In the genomic region with DNA sequence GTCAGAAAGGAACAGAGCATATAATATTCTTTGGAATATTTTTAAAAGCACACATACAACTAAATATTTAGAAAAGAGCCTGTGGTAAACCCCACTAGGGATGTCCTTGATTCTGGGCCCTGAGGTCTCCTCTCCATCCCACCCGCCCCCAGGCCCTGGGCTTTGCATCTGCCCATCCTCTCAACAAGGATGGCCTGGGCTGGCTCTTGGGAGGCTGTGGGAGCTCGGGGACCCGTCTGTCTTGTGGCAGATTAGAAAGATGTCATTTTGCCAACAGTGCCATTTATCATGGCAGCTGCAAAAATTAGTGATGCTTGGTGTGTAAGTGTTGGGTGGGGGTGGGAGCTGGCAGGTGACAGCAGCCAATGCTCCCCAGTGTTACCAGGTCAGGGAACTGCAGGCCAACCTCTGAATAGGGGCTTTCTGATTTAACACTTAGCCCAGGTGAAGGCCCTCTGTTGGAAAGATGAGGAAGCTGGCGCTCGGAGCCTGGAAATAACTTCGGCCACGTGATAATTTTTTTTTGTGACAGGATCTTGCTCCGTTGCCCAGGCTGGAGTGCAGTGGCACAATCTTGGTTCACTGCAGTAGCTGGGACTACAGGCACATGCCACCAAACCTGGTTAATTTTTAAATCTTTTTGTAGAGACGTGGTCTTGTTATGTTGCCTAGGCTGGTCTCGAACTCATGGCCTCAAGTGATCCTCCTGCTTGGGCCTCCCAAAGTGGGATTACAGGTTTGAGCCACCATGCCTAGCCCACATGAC, we compare ENCODE assay signal across 1 cellular context.
TF ChIP-seq lines count a peak whose summit lies in the region.

No MANE protein-coding gene starts in this region.

TF ChIP-seq in K562, 482 proteins besides CTCF, POLR2A, EP300 and RAD21:
- no peak for TF ChIP-seq YY1 (IDR thresholded peaks at IDR 0.05; ENCODE audit: borderline replicate concordance in 1 of 3, control insufficient read depth in 1 of 3, extremely low read depth in 1 of 3, insufficient read depth in 3 of 3, insufficient read length in 1 of 3, insufficient replicate concordance in 2 of 3, low read depth in 1 of 3, low read length in 2 of 3)
- TF ChIP-seq, protein P1, sequence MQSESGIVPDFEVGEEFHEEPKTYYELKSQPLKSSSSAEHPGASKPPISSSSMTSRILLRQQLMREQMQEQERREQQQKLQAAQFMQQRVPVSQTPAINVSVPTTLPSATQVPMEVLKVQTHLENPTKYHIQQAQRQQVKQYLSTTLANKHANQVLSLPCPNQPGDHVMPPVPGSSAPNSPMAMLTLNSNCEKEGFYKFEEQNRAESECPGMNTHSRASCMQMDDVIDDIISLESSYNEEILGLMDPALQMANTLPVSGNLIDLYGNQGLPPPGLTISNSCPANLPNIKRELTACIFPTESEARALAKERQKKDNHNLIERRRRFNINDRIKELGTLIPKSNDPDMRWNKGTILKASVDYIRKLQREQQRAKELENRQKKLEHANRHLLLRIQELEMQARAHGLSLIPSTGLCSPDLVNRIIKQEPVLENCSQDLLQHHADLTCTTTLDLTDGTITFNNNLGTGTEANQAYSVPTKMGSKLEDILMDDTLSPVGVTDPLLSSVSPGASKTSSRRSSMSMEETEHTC (IDR thresholded peaks at IDR 0.05), result no peak
- peak; percentile 17 for TF ChIP-seq RBM25 (IDR thresholded peaks at IDR 0.05; ENCODE audit: low read depth, low read length, severe bottlenecking)
- TF ChIP-seq ZNF121 (CRISPR knock-in tag; conservative IDR thresholded peaks at IDR 0.05), result 0 out of 2 replicates have a peak, but pooled peaks have one; percentile 11
- TF ChIP-seq EGR1 (conservative IDR thresholded peaks at IDR 0.05), result no peak
- TF ChIP-seq HCFC1 (IDR thresholded peaks at IDR 0.05; ENCODE audit: low read depth, low read length), result no peak
